Comparison of ENCODE assay signal across 8 cellular contexts in the genomic region with DNA sequence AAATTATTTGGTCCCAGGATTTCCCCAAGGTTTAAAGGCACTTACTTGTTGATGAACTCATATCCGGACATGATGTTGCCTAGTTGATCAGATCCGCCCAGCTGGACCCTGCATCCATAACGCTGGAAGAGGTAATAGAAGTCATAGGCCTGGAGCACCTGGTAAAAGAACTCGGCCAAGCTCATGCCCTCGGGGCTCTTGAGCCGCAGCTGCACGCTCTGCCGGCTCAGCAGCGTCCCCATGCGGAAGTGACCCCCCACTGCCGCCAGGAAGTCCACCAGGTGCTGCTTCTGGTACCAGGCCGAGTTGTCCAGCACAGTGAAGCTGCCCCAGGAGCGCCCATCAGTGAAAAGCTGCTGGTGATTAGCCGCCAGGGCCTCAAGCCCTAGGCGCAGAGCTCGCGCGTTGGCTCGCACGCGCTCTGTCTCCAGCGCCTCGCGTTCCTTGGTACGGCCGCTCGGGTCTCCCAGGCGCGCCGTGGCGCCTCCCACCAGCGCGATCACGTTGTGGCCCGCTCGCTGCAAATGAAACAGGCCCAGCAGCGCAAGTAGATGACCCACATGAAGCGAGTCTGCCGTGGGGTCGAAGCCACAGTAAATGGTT. TPM values are rescaled to one million over a fixed set of nuclear protein-coding genes. Genes with fewer than 3 reads are reported as not detected.
DNase-seq lines count a peak whose midpoint lies in the region; ATAC-seq and TF ChIP-seq lines count a peak whose summit lies in the region.

No MANE protein-coding gene starts in this region.

- under 1% methylated on average over 40 of the region's 40 CpGs for WGBS in liver

- ATAC-seq in GM18870 (IDR thresholded peaks at IDR 0.05; ENCODE audit: unreplicated experiment) (peak; percentile 56), HG03139 (IDR thresholded peaks at IDR 0.05; ENCODE audit: unreplicated experiment) (peak; percentile 68)

- H3K9ac ChIP-seq in liver (ENCODE audit: low read depth in 1 of 2, low read length in 2 of 2) = peak overlapping the region; percentile 73 to 82

- H3K27ac Mint-ChIP-seq in dendritic cell treated with granulocyte-macrophage colony-stimulating factor and Interleukin-4, amounts not matched to agents 40 ng/mL and 50 ng/mL, for 4 days = peak overlapping the region; percentile 90

- peaks cover 18% of the 10 kb centered on the region for H3K4me1 Mint-ChIP-seq in dendritic cell treated with granulocyte-macrophage colony-stimulating factor and Interleukin-4, amounts not matched to agents 40 ng/mL and 50 ng/mL, for 4 days (ENCODE audit: low read depth)

- H3K27me3 ChIP-seq in liver (ENCODE audit: control insufficient read depth in 4 of 4, insufficient read depth in 4 of 4, low read length in 3 of 4) = no peaks in the 10 kb centered on the region

- no peaks in the 10 kb centered on the region for H3K9me3 ChIP-seq in liver (ENCODE audit: control insufficient read depth in 4 of 4, low read length in 3 of 4)

- peak; percentile 86 for TF ChIP-seq CTCF in AG09309 (IDR thresholded peaks at IDR 0.05; ENCODE audit: control insufficient read depth, insufficient read depth, low read depth, low read length, missing control alignments)
- peak; percentile 59 for TF ChIP-seq CTCF in liver (IDR thresholded peaks at IDR 0.05; ENCODE audit: low read depth, low read length, missing input control)

- no peaks in the 10 kb centered on the region for H3K9me3 Mint-ChIP-seq in dendritic cell treated with granulocyte-macrophage colony-stimulating factor and Interleukin-4, amounts not matched to agents 40 ng/mL and 50 ng/mL, for 4 days

- peak overlapping the region; percentile 83 for H3K4me3 Mint-ChIP-seq in dendritic cell treated with granulocyte-macrophage colony-stimulating factor and Interleukin-4, amounts not matched to agents 40 ng/mL and 50 ng/mL, for 4 days

- peaks cover 42% of the 10 kb centered on the region for H3K36me3 Mint-ChIP-seq in dendritic cell treated with granulocyte-macrophage colony-stimulating factor and Interleukin-4, amounts not matched to agents 40 ng/mL and 50 ng/mL, for 4 days (ENCODE audit: low read depth)

- H3K27me3 Mint-ChIP-seq in dendritic cell treated with granulocyte-macrophage colony-stimulating factor and Interleukin-4, amounts not matched to agents 40 ng/mL and 50 ng/mL, for 4 days = no peaks in the 10 kb centered on the region

- peak overlapping the region; percentile 90 for H3K4me3 ChIP-seq in AG09309 (ENCODE audit: control insufficient read depth, low read depth, low read length)
- peak overlapping the region; percentile 79 to 96 (median 79) for H3K4me3 ChIP-seq in liver (ENCODE audit: low read depth in 1 of 3, low read length in 3 of 3)

- intact Hi-C loops in dendritic cell treated with granulocyte-macrophage colony-stimulating factor and Interleukin-4, amounts not matched to agents 40 ng/mL and 50 ng/mL, for 4 days (cut with micrococcal nuclease) = loop anchor here (5.0 kb wide), 1 partner anchor 1462 kb away; no protein-coding TSS in a partner anchor

- H3K27ac ChIP-seq in liver (ENCODE audit: low read depth in 1 of 2, low read length in 2 of 2) = peak overlapping the region; percentile 68 to 84

- H3K36me3 ChIP-seq in liver (ENCODE audit: control insufficient read depth in 4 of 4, insufficient read depth in 3 of 4, low read depth in 1 of 4, low read length in 3 of 4) = peaks cover 3 to 19% (median 10%) of the 10 kb centered on the region in 4 donors

- peak; percentile 29 for DNase-seq in AG09309 (ENCODE audit: low read depth)
- peak; percentile 69 for DNase-seq in NCI-H345 (lab: John Stamatoyannopoulos, UW)
- peak; percentile 78 for DNase-seq in activated CD4-positive, alpha-beta T cell treated with anti-CD3 and anti-CD28 coated beads for 48 hours
- peak; percentile 60 to 68 for DNase-seq in stimulated activated CD4-positive, alpha-beta T cell treated with anti-CD3 and anti-CD28 coated beads, Interleukin-4, amount 100 ng/mL, for 4 hours

- TF ChIP-seq RAD21 in liver (IDR thresholded peaks at IDR 0.05) = peak; percentile 52 to 70

- peaks cover 0 to 18% (median 14%) of the 10 kb centered on the region in 4 donors for H3K4me1 ChIP-seq in liver (ENCODE audit: control insufficient read depth in 4 of 4, insufficient read depth in 4 of 4, low read length in 3 of 4)

TF ChIP-seq in liver, 16 proteins besides CTCF, POLR2A, EP300 and RAD21:
- TF ChIP-seq RXRA (IDR thresholded peaks at IDR 0.05) (peak; percentile 38 to 76), TAF1 (conservative IDR thresholded peaks at IDR 0.05) (no peak)

RNA-seq across cellular contexts. Expression of a gene that starts 0.5 kb away (rescaled TPM):
- total RNA-seq in liver = 10 to 100 TPM; 11.4 to 16.4 TPM
- 1 to 10 TPM; 7.4 to 9.5 TPM for polyA plus RNA-seq in liver

Comparison
In these comparisons a context has a peak if more than half of its experiments do, and no peak if none do; other contexts are left out.
1. Peak in every context shown above with its lines: DNase-seq, ATAC-seq, H3K4me3 ChIP-seq and H3K27ac ChIP-seq.